In the genomic region with DNA sequence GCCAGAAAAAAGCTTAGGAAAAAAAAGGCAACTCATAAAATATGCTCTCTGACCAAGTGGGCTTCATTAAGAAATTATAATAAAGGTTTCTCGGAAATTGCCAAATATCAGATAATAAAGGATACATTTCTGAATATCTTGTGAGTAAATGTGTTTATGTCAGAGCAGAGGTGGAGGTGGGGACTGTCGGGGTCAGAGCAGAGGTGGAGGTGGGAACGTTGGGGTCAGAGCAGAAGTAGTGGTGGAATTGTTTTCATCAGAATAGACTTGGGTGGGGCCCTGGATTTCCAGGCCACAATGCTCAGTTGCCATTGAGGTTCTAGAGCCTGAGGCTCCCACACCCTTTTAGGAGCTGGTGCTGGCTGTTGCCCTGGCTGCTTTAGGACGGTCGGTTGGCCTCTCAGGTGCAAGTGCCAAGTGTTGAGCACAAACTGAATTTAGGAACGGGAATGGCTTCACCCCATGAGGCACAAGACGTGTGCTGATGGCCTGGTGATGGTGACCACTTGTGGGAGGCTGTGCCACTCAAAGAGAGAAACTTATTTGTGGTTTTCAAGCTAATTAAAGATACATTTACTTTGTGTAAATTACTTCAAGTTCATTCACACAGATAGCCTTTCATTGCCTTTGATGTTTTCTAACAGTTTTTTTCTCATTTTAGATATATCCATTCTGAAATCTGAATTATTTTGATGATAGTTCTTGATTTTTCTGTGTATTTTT, we compare ENCODE assay signal across 8 cellular contexts.
DNase-seq lines count a peak whose midpoint lies in the region; ATAC-seq and TF ChIP-seq lines count a peak whose summit lies in the region.

No MANE protein-coding gene starts in this region.

- ATAC-seq in HG02763 (IDR thresholded peaks at IDR 0.05; ENCODE audit: unreplicated experiment) (peak; percentile 74), GM19023 (IDR thresholded peaks at IDR 0.05; ENCODE audit: unreplicated experiment) (no peak), GM21737 (IDR thresholded peaks at IDR 0.05; ENCODE audit: unreplicated experiment) (no peak)

- H3K4me3 ChIP-seq in fibroblast of mammary gland (ENCODE audit: control insufficient read depth, low read depth, low read length), result no peak overlapping the region

- DNase-seq in GM03348 (ENCODE audit: low spot score) (peak; percentile 23), T-helper 1 cell (peak in 4 of 5 donors; percentile 29 to 58 (median 32)), fibroblast of mammary gland (ENCODE audit: low read depth) (peak; percentile 9), pons (ENCODE audit: low spot score) (peak; percentile 47), NOMO-1 (lab: John Stamatoyannopoulos, UW; ENCODE audit: unreplicated experiment in 2 of 2) (no peak)

- TF ChIP-seq CTCF in fibroblast of mammary gland (conservative IDR thresholded peaks at IDR 0.05; ENCODE audit: control insufficient read depth, insufficient read depth, low read depth, low read length), result no peak

Comparison
In these comparisons a context has a peak if more than half of its experiments do, and no peak if none do; other contexts are left out.
1. DNase-seq: peak in GM03348 (single experiment), T-helper 1 cell (4 of 5), fibroblast of mammary gland (single experiment) and pons (single experiment); none in NOMO-1 (0 of 2).